ENCODE assay signal across 1 cellular context in genomic region chr19:23568116-23568515, GRCh38.
DNase-seq lines count a peak whose midpoint lies in the region; TF ChIP-seq lines count a peak whose summit lies in the region.
"Not testable (repeated sequence)": the region's sequence is repeated elsewhere in the genome, so short reads cannot be mapped to it uniquely, and the experiment has no call there.

No MANE protein-coding gene starts in this region.

- H3K9me3 ChIP-seq in esophagus muscularis mucosa = peaks cover 0 to 41% (median 32%) of the 10 kb centered on the region in 4 donors

- H3K4me3 ChIP-seq in esophagus muscularis mucosa = not testable (repeated sequence)

- not testable (repeated sequence) for TF ChIP-seq CTCF in esophagus muscularis mucosa (IDR thresholded peaks at IDR 0.05)

- DNase-seq in esophagus muscularis mucosa (ENCODE audit: extremely low spot score) = peak; percentile 17

- not testable (repeated sequence) for TF ChIP-seq POLR2A in esophagus muscularis mucosa (IDR thresholded peaks at IDR 0.05; ENCODE audit: low read depth)

- WGBS in esophagus muscularis mucosa = 87% methylated on average over 12 of the region's 15 CpGs

- not testable (repeated sequence) for H3K27ac ChIP-seq in esophagus muscularis mucosa (replicated peaks in 1 of 4)

- H3K4me1 ChIP-seq in esophagus muscularis mucosa = not testable (repeated sequence)

- intact Hi-C loops in esophagus muscularis mucosa (cut with DNase I) = not testable (repeated sequence)

- not testable (repeated sequence) for H3K36me3 ChIP-seq in esophagus muscularis mucosa

- not testable (repeated sequence) for H3K27me3 ChIP-seq in esophagus muscularis mucosa

- not testable (repeated sequence) for TF ChIP-seq EP300 in esophagus muscularis mucosa (IDR thresholded peaks at IDR 0.05)
